In the genomic region with DNA sequence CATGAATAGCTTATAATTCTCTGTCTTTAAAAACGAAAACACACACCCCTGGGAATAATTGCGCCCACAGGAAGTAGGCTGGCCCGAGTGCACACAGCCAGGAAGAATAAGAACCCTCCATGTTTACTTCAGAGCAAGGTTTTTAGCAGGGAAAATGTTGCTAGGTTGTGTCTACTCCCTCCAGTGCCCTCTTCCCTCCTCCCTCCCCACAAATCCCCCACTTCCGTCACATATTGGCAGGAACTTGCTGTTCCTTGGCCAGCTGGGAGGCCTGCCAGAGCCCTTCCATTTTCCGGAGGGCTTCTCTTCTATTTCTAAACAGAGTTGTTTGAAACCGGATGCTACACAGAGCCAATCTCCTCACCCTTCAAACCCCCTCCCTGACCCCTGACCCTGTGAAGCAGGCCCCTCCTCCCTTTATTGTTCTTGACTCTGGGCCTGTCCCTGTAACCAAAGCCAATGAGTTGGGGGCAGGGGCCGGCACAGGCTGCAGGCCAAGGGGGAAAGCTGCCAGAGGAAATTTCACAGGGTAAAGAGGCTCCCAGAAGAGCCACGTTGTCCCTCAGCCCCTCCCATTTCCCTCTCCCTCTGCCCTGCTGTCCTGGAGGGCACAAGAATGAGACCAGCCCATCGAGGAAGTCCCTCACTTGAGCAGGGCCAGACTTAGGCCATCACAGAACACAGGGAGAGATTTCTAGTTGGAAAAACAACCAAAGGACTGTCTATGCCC, we compare ENCODE assay signal across 9 cellular contexts. TPM values are rescaled to one million over a fixed set of nuclear protein-coding genes. Genes with fewer than 3 reads are reported as not detected.
DNase-seq lines count a peak whose midpoint lies in the region; ATAC-seq and TF ChIP-seq lines count a peak whose summit lies in the region.
"Had no signal": no experiment of that assay in that cellular context is flagged by ENCODE, and none has a peak within 500 bp of the region (broad histone marks: within the 10 kb centered on the region; RNA-seq: fewer than 3 reads in every experiment).

No MANE protein-coding gene starts in this region.

- no peaks in the 10 kb centered on the region for H3K79me2 ChIP-seq in ACC112 (ENCODE audit: control insufficient read depth, insufficient read depth, low read length, unreplicated experiment)

- peaks cover 64% of the 10 kb centered on the region for H3K4me1 ChIP-seq in ACC112 (ENCODE audit: control insufficient read depth, insufficient read depth, low read length, unreplicated experiment)
- peaks cover 32% of the 10 kb centered on the region for H3K4me1 ChIP-seq in testis

- TF ChIP-seq POLR2A in NB4 (IDR thresholded peaks at IDR 0.05; ENCODE audit: extremely low read depth, insufficient read length) (no peak), lower leg skin (IDR thresholded peaks at IDR 0.05) (no peak), testis (IDR thresholded peaks at IDR 0.05) (no peak)

- no peak for TF ChIP-seq CTCF in NB4 (IDR thresholded peaks at IDR 0.05; ENCODE audit: low read depth, low read length)
- no peak for TF ChIP-seq CTCF in lower leg skin (IDR thresholded peaks at IDR 0.05)
- TF ChIP-seq CTCF in testis (IDR thresholded peaks at IDR 0.05) = no peak

- no peak for ATAC-seq in HG02870 (IDR thresholded peaks at IDR 0.05; ENCODE audit: unreplicated experiment)
- ATAC-seq in GM19463 (IDR thresholded peaks at IDR 0.05; ENCODE audit: unreplicated experiment) = no peak

- H3K4me1 Mint-ChIP-seq in dendritic cell treated with granulocyte-macrophage colony-stimulating factor and Interleukin-4, amounts not matched to agents 40 ng/mL and 50 ng/mL, for 4 days (ENCODE audit: low read depth) = peaks cover 35% of the 10 kb centered on the region
- H3K4me1 Mint-ChIP-seq in immature natural killer cell = no peaks in the 10 kb centered on the region

- H3K36me3 ChIP-seq in ACC112 (ENCODE audit: insufficient read depth, low read length) (no peaks in the 10 kb centered on the region), testis (ENCODE audit: low read depth, missing control alignments) (no peaks in the 10 kb centered on the region)

- H2AFZ ChIP-seq in ACC112 (ENCODE audit: low read length, unreplicated experiment) = peak overlapping the region; percentile 99

- H3K27ac ChIP-seq in ACC112 (ENCODE audit: low read depth, low read length) (peak overlapping the region; percentile 92), testis (peak overlapping the region; percentile 75 to 81)

- no peak overlapping the region for H3K4me3 Mint-ChIP-seq in dendritic cell treated with granulocyte-macrophage colony-stimulating factor and Interleukin-4, amounts not matched to agents 40 ng/mL and 50 ng/mL, for 4 days
- no peak overlapping the region for H3K4me3 Mint-ChIP-seq in immature natural killer cell

- DNase-seq in NB4 (ENCODE audit: low read depth) (peak; percentile 33), lower leg skin (ENCODE audit: low spot score in 2 of 2) (peak; percentile 76 to 95), testis (peak; percentile 76), immature natural killer cell (no peak)
- DNase-seq: stimulated activated naive B cell treated with anti-CD40 and anti-IgM and Interleukin-4, amounts not matched to agents 10 μg/mL and 1 μg/mL and 100 μg/mL, for 72 hours had no signal

- no peaks in the 10 kb centered on the region for H3K27me3 Mint-ChIP-seq in dendritic cell treated with granulocyte-macrophage colony-stimulating factor and Interleukin-4, amounts not matched to agents 40 ng/mL and 50 ng/mL, for 4 days
- H3K27me3 Mint-ChIP-seq in immature natural killer cell (ENCODE audit: low read depth in 3 of 3) = peaks cover 0 to 8% (median 7%) of the 10 kb centered on the region in 3 donors
- H3K27me3 Mint-ChIP-seq: stimulated activated naive B cell treated with anti-CD40 and anti-IgM and Interleukin-4, amounts not matched to agents 10 μg/mL and 1 μg/mL and 100 μg/mL, for 72 hours had no signal

- H3K9me3 ChIP-seq in testis = no peaks in the 10 kb centered on the region

- 11 to 13% methylated on average over 9 of the region's 9 CpGs for WGBS in lower leg skin, 2 donors
- 13% methylated on average over 8 to 9 of the region's 9 CpGs for WGBS in testis, 2 donors

- peak overlapping the region; percentile 34 for H3K27ac Mint-ChIP-seq in dendritic cell treated with granulocyte-macrophage colony-stimulating factor and Interleukin-4, amounts not matched to agents 40 ng/mL and 50 ng/mL, for 4 days
- H3K27ac Mint-ChIP-seq in immature natural killer cell = no peak overlapping the region
- H3K27ac Mint-ChIP-seq: stimulated activated naive B cell treated with anti-CD40 and anti-IgM and Interleukin-4, amounts not matched to agents 10 μg/mL and 1 μg/mL and 100 μg/mL, for 72 hours had no signal

- H3K27me3 ChIP-seq in ACC112 (ENCODE audit: insufficient read depth, low read length) (0 out of 2 replicates have a peak, but pooled peaks cover 3% of the 10 kb centered on the region), testis (no peaks in the 10 kb centered on the region)

- H3K4me3 ChIP-seq in ACC112 (ENCODE audit: low read depth, low read length) (peak overlapping the region; percentile 46), NB4 (ENCODE audit: low read depth, low read length) (no peak overlapping the region), lower leg skin (ENCODE audit: low read depth, poor library complexity, severe bottlenecking) (no peak overlapping the region), testis (no peak overlapping the region)

- no peaks in the 10 kb centered on the region for H3K36me3 Mint-ChIP-seq in dendritic cell treated with granulocyte-macrophage colony-stimulating factor and Interleukin-4, amounts not matched to agents 40 ng/mL and 50 ng/mL, for 4 days (ENCODE audit: low read depth)
- H3K36me3 Mint-ChIP-seq in immature natural killer cell = no peaks in the 10 kb centered on the region

- H3K9me3 Mint-ChIP-seq in dendritic cell treated with granulocyte-macrophage colony-stimulating factor and Interleukin-4, amounts not matched to agents 40 ng/mL and 50 ng/mL, for 4 days = no peaks in the 10 kb centered on the region
- no peaks in the 10 kb centered on the region for H3K9me3 Mint-ChIP-seq in immature natural killer cell

- intact Hi-C loops in dendritic cell treated with granulocyte-macrophage colony-stimulating factor and Interleukin-4, amounts not matched to agents 40 ng/mL and 50 ng/mL, for 4 days (cut with micrococcal nuclease) = no loop called here
- intact Hi-C loops in lower leg skin (cut with DNase I; ENCODE audit: low total_unique reads) = no loop called here
- intact Hi-C loops in testis (cut with DNase I; ENCODE audit: low total_unique reads) = no loop called here

RNA-seq across cellular contexts. Expression of gene LGALSL, which starts 49.8 kb away (rescaled TPM):
- total RNA-seq in lower leg skin (100 to 1,000 TPM in 3 of 4 donors, 10 to 100 TPM in 1; 81.9 to 231 (median 169) TPM), testis (10 to 100 TPM; 10.8 to 13.4 TPM)
- polyA plus RNA-seq in testis (ENCODE audit: insufficient read depth, low read depth, low replicate concordance) (11.3 TPM), immature natural killer cell (under 1 TPM in 2 of 3 donors, not detected in 1; 0.39 to 0.80 TPM)

Comparison
In these comparisons a context has a peak if more than half of its experiments do, and no peak if none do; other contexts are left out.
1. DNase-seq: peak in NB4 (single experiment), lower leg skin (2 of 2) and testis (single experiment); none in immature natural killer cell (0 of 3).
2. RNA of gene LGALSL, which starts 49.8 kb away (total RNA-seq): 81.9 to 231 TPM in lower leg skin; 10.8 to 13.4 TPM in testis; every median in the first group is over 4 times any median in the second.